8 cellular contexts compared by ENCODE assay signal in genomic region chr6:7910298-7910653, GRCh38. TPM values are rescaled to one million over a fixed set of nuclear protein-coding genes. Genes with fewer than 3 reads are reported as not detected.
A peak's percentile ranks its signal among the peaks of the same experiment; 100 is the strongest.
DNase-seq lines count a peak whose midpoint lies in the region; ATAC-seq and TF ChIP-seq lines count a peak whose summit lies in the region.

No MANE protein-coding gene starts in this region.

- peaks cover 15% of the 10 kb centered on the region for H3K36me3 Mint-ChIP-seq in Calu3 (ENCODE audit: insufficient read depth, unreplicated experiment)
- peaks cover 18% of the 10 kb centered on the region for H3K36me3 Mint-ChIP-seq in stimulated activated effector memory CD8-positive, alpha-beta T cell treated with anti-CD3 and anti-CD28 coated beads, Interleukin-12 subunit alpha, Interleukin-12 subunit beta, amount 100 ng/mL, for 72 hours

- peak overlapping the region; percentile 98 for H3K4me3 ChIP-seq in OCI-LY3 (ENCODE audit: low read length)

- ATAC-seq in GM21576 (IDR thresholded peaks at IDR 0.05; ENCODE audit: unreplicated experiment) (peak; percentile 20), left cardiac atrium (peak; percentile 2 to 9)
- ATAC-seq in stimulated activated effector memory CD8-positive, alpha-beta T cell treated with anti-CD3 and anti-CD28 coated beads, Interleukin-12 subunit alpha, Interleukin-12 subunit beta, amount 100 ng/mL, for 72 hours, result peak; percentile 59

- TF ChIP-seq CTCF in Calu3 (IDR thresholded peaks at IDR 0.05; ENCODE audit: unreplicated experiment) (no peak), OCI-LY3 (IDR thresholded peaks at IDR 0.05; ENCODE audit: low read depth, low read length) (no peak)

- 0 out of 2 replicates have a peak, but pooled peaks cover 3% of the 10 kb centered on the region for H3K27me3 ChIP-seq in OCI-LY3 (ENCODE audit: low read depth, low read length)

- peaks cover 22% of the 10 kb centered on the region for H3K4me1 ChIP-seq in OCI-LY3 (ENCODE audit: low read length)

- peaks cover 39% of the 10 kb centered on the region for H4K20me1 ChIP-seq in OCI-LY3 (ENCODE audit: insufficient read depth, low read length)

- no peaks in the 10 kb centered on the region for H3K9me3 Mint-ChIP-seq in Calu3 (ENCODE audit: low read depth, unreplicated experiment)
- H3K9me3 Mint-ChIP-seq in stimulated activated effector memory CD8-positive, alpha-beta T cell treated with anti-CD3 and anti-CD28 coated beads, Interleukin-12 subunit alpha, Interleukin-12 subunit beta, amount 100 ng/mL, for 72 hours, result no peaks in the 10 kb centered on the region

- no TSS peak for BruUV-seq in Calu3 (replicated peaks; lab: Mats Ljungman, UMichigan)

- peak overlapping the region; percentile 88 for H3K4me3 Mint-ChIP-seq in Calu3 (ENCODE audit: low read depth, unreplicated experiment)
- peak overlapping the region; percentile 80 for H3K4me3 Mint-ChIP-seq in stimulated activated effector memory CD8-positive, alpha-beta T cell treated with anti-CD3 and anti-CD28 coated beads, Interleukin-12 subunit alpha, Interleukin-12 subunit beta, amount 100 ng/mL, for 72 hours

- no peak overlapping the region for H3K27ac Mint-ChIP-seq in Calu3 (ENCODE audit: unreplicated experiment)
- no peak overlapping the region for H3K27ac Mint-ChIP-seq in stimulated activated effector memory CD8-positive, alpha-beta T cell treated with anti-CD3 and anti-CD28 coated beads, Interleukin-12 subunit alpha, Interleukin-12 subunit beta, amount 100 ng/mL, for 72 hours

- H3K27me3 Mint-ChIP-seq in Calu3 (ENCODE audit: unreplicated experiment), result no peaks in the 10 kb centered on the region

- intact Hi-C loops in Calu3 (cut with micrococcal nuclease; ENCODE audit: unreplicated experiment) (loop anchor here (5.0 kb wide), 1 partner anchor 67 kb away; no protein-coding TSS in a partner anchor), left cardiac atrium (cut with DNase I) (loop anchor here (2.0 to 10.0 kb wide), 2 partner anchors 65 to 185 kb away; partner anchors contain the start of gene BMP6 (in 1 of the 2))

- H2AFZ ChIP-seq in OCI-LY3 (ENCODE audit: low read depth, low read length), result no peak overlapping the region

- H3K9me3 ChIP-seq in OCI-LY3 (ENCODE audit: insufficient read depth, low read length), result no peaks in the 10 kb centered on the region

- peaks cover 8% of the 10 kb centered on the region for H3K4me1 Mint-ChIP-seq in Calu3 (ENCODE audit: low read depth, unreplicated experiment)
- peaks cover 20% of the 10 kb centered on the region for H3K4me1 Mint-ChIP-seq in stimulated activated effector memory CD8-positive, alpha-beta T cell treated with anti-CD3 and anti-CD28 coated beads, Interleukin-12 subunit alpha, Interleukin-12 subunit beta, amount 100 ng/mL, for 72 hours

- H3K79me2 ChIP-seq in OCI-LY3 (ENCODE audit: low read length), result peaks cover 53% of the 10 kb centered on the region

- DNase-seq in Calu3 (no peak), left cardiac atrium (no peak), UCSD-AML1 (lab: John Stamatoyannopoulos, UW; ENCODE audit: unreplicated experiment) (no peak), NCI-H748 (lab: John Stamatoyannopoulos, UW; ENCODE audit: unreplicated experiment) (no peak)
- DNase-seq in stimulated activated effector memory CD8-positive, alpha-beta T cell treated with anti-CD3 and anti-CD28 coated beads, Interleukin-12 subunit alpha, Interleukin-12 subunit beta, amount 100 ng/mL, for 72 hours (ENCODE audit: low spot score in 2 of 2), result no peak
- DNase-seq in activated CD4-positive, alpha-beta T cell treated with anti-CD3 and anti-CD28 coated beads for 4 hours, result no peak

- peak overlapping the region; percentile 99 for H3K4me2 ChIP-seq in OCI-LY3 (ENCODE audit: low read length)

- CTCF ChIA-PET in Calu3 (lab: Charles Lee), result no interaction called here

- peak overlapping the region; percentile 73 for H3K9ac ChIP-seq in OCI-LY3 (ENCODE audit: low read length)

- H3K36me3 ChIP-seq in OCI-LY3 (replicated peaks; ENCODE audit: low read depth, low read length), result peaks cover 9% of the 10 kb centered on the region

- H3K27ac ChIP-seq in OCI-LY3 (ENCODE audit: low read length), result peak overlapping the region; percentile 55

RNA-seq across cellular contexts. Expression of gene TXNDC5, which starts 0.3 kb away (rescaled TPM):
- 81.3 and 111 TPM in 2 replicates for total RNA-seq in Calu3 (2022)
- 10 to 100 TPM; 65.3 to 80.7 TPM for total RNA-seq in left cardiac atrium

Comparison
In these comparisons a context has a peak if more than half of its experiments do, and no peak if none do; other contexts are left out.
1. ATAC-seq: peak in every context shown above with its lines; median percentile 59 in stimulated activated effector memory CD8-positive, alpha-beta T cell treated with anti-CD3 and anti-CD28 coated beads, Interleukin-12 subunit alpha, Interleukin-12 subunit beta, amount 100 ng/mL, for 72 hours; 20 in GM21576; 6 in left cardiac atrium.